15 cellular contexts compared by ENCODE assay signal in the genomic region with DNA sequence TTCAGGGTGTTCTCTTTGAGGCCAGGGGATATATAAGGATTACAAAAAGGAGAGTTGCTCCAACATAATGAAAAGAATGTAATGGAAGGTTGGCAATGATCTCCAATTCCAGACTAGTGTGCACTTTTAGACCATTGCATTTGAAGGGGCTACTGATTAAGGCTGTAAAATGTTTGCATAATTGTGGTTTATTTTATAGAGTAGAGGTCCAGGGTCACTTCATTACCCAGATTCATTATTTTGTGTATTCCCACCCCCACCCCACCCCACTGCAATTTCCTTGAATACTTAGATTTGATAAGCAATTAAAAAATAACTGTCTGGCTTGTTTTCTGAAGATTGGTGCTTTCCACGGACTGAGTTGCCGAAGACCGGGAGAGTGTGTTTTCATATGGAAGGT.
DNase-seq lines count a peak whose midpoint lies in the region; ATAC-seq and TF ChIP-seq lines count a peak whose summit lies in the region.
"Had no signal": no experiment of that assay in that cellular context is flagged by ENCODE, and none has a peak within 500 bp of the region (broad histone marks: within the 10 kb centered on the region; RNA-seq: fewer than 3 reads in every experiment).

No MANE protein-coding gene starts in this region.

- no peaks in the 10 kb centered on the region for H3K36me3 Mint-ChIP-seq in chondrocyte (ENCODE audit: low read depth)
- no peaks in the 10 kb centered on the region for H3K36me3 Mint-ChIP-seq in nephron (ENCODE audit: low read depth)
- H3K36me3 Mint-ChIP-seq: CD8-positive, alpha-beta memory T cell had no signal

- in situ Hi-C loops in gastrocnemius medialis (cut with MboI; ENCODE audit: low sequenced_read_pairs in 4 of 4) = loop anchor here in 1 of 4 donors (25.0 kb wide), 1 partner anchor 149 kb away; no protein-coding TSS in a partner anchor

- no peaks in the 10 kb centered on the region for H3K36me3 ChIP-seq in gastrocnemius medialis
- H3K36me3 ChIP-seq: BLaER1 had no signal

- no peaks in the 10 kb centered on the region for H3K27me3 Mint-ChIP-seq in chondrocyte (ENCODE audit: low read depth)
- H3K27me3 Mint-ChIP-seq in nephron (ENCODE audit: low read depth) = no peaks in the 10 kb centered on the region

- H3K4me1 Mint-ChIP-seq in chondrocyte (ENCODE audit: low read depth) (peaks cover 87% of the 10 kb centered on the region), nephron (peaks cover 65% of the 10 kb centered on the region)

- H3K27ac ChIP-seq in gastrocnemius medialis = peak overlapping the region; percentile 79 to 94 (median 91)
- H3K27ac ChIP-seq: 22Rv1, BLaER1 had no signal

- no peaks in the 10 kb centered on the region for H3K9me3 ChIP-seq in gastrocnemius medialis
- H3K9me3 ChIP-seq: BLaER1, Caco-2 had no signal

- no peak overlapping the region for H3K4me3 ChIP-seq in gastrocnemius medialis
- H3K4me3 ChIP-seq: BLaER1, GM23338 had no signal

- intact Hi-C loops in gastrocnemius medialis (cut with DNase I; ENCODE audit: low total_unique reads) = loop anchor here (2.0 to 10.0 kb wide), 6 partner anchors 38 to 559 kb away; a partner anchor contains a TSS

- DNase-seq in EH (ENCODE audit: low read depth) (peak; percentile 75), chondrocyte (ENCODE audit: low spot score) (no peak), gastrocnemius medialis (no peak), ecto neural progenitor cell (ENCODE audit: low spot score) (no peak), NCI-H1436 (lab: John Stamatoyannopoulos, UW) (no peak), Ammon's horn (ENCODE audit: low spot score) (no peak)
- no peak for DNase-seq in activated CD4-positive, alpha-beta T cell treated with anti-CD3 and anti-CD28 coated beads for 1 hour
- DNase-seq: Caco-2; CD8-positive, alpha-beta memory T cell; DND-41; H7 had no signal

- TF ChIP-seq CTCF in chondrocyte (IDR thresholded peaks at IDR 0.05) (no peak), nephron (IDR thresholded peaks at IDR 0.05; ENCODE audit: unreplicated experiment in 3 of 3) (no peak), gastrocnemius medialis (IDR thresholded peaks at IDR 0.05 in 4 of 5, conservative IDR thresholded peaks at IDR 0.05 in 1 of 5) (no peak)

- H3K27ac Mint-ChIP-seq in chondrocyte (ENCODE audit: unreplicated experiment) (peak overlapping the region; percentile 79), nephron (peak overlapping the region; percentile 42 to 79 (median 69))
- H3K27ac Mint-ChIP-seq: CD8-positive, alpha-beta memory T cell; GM23338 had no signal

- peaks cover 34 to 38% of the 10 kb centered on the region in 2 donors for H3K4me1 ChIP-seq in gastrocnemius medialis
- H3K4me1 ChIP-seq: Caco-2 had no signal

- H3K9me3 Mint-ChIP-seq in chondrocyte (ENCODE audit: low read depth) = no peaks in the 10 kb centered on the region
- no peaks in the 10 kb centered on the region for H3K9me3 Mint-ChIP-seq in nephron
- H3K9me3 Mint-ChIP-seq: GM23338 had no signal

- TF ChIP-seq POLR2A in gastrocnemius medialis (IDR thresholded peaks at IDR 0.05) = no peak

- no peak for ATAC-seq in gastrocnemius medialis
- ATAC-seq: GM23338 had no signal

- no peaks in the 10 kb centered on the region for H3K27me3 ChIP-seq in gastrocnemius medialis
- H3K27me3 ChIP-seq: BLaER1 had no signal

- no peak overlapping the region for H3K4me3 Mint-ChIP-seq in chondrocyte (ENCODE audit: unreplicated experiment)
- peak overlapping the region in 2 of 3 experiments; percentile 12 to 25 for H3K4me3 Mint-ChIP-seq in nephron
- H3K4me3 Mint-ChIP-seq: CD8-positive, alpha-beta memory T cell; GM23338 had no signal
